In genomic region chr16:15631730-15632409, GRCh38 we compare ENCODE assay signal across 20 cellular contexts. TPM values are rescaled to one million over a fixed set of nuclear protein-coding genes. Genes with fewer than 3 reads are reported as not detected.
DNase-seq lines count a peak whose midpoint lies in the region; ATAC-seq and TF ChIP-seq lines count a peak whose summit lies in the region.
"Had no signal": no experiment of that assay in that cellular context is flagged by ENCODE, and none has a peak within 500 bp of the region (broad histone marks: within the 10 kb centered on the region; RNA-seq: fewer than 3 reads in every experiment).

No MANE protein-coding gene starts in this region.

- intact Hi-C loops in activated CD4-positive, alpha-beta T cell treated with anti-CD3 and anti-CD28 coated beads for 36 hours (cut with DNase I, micrococcal nuclease), result no loop called here
- intact Hi-C loops in activated CD4-positive, alpha-beta T cell treated with anti-CD3 and anti-CD28 coated beads, Interleukin-2, amount 10 ng/mL, durations not matched to agents 24 days and 14 days (cut with micrococcal nuclease), result no loop called here

- no peaks in the 10 kb centered on the region for H3K9me3 ChIP-seq in neutrophil
- H3K9me3 ChIP-seq: Caco-2, Peyer's patch had no signal

- no peak for DNase-seq in activated CD4-positive, alpha-beta T cell treated with anti-CD3 and anti-CD28 coated beads for 36 hours
- no peak for DNase-seq in activated CD4-positive, alpha-beta T cell treated with anti-CD3 and anti-CD28 coated beads, Interleukin-2, amount 10 ng/mL, durations not matched to agents 24 days and 14 days
- DNase-seq in DMS153 (lab: John Stamatoyannopoulos, UW) (no peak), SK-N-DZ (ENCODE audit: low spot score) (no peak)
- DNase-seq: C1 segment of cervical spinal cord, Caco-2, GM23248, KBM-7, NCI-H1092, NCI-H187, NCI-H2171 treated with DMSO at 0.1 percent for 48 hours, NCI-H510A, NCI-H82, Peyer's patch, Right ventricle myocardium superior had no signal

- no peaks in the 10 kb centered on the region for H3K9me3 Mint-ChIP-seq in activated CD4-positive, alpha-beta T cell treated with anti-CD3 and anti-CD28 coated beads for 36 hours (ENCODE audit: low read depth)
- peaks cover 3% of the 10 kb centered on the region for H3K9me3 Mint-ChIP-seq in activated CD4-positive, alpha-beta T cell treated with anti-CD3 and anti-CD28 coated beads, Interleukin-2, amount 10 ng/mL, durations not matched to agents 24 days and 14 days
- no peaks in the 10 kb centered on the region for H3K9me3 Mint-ChIP-seq in IgD-negative memory B cell
- H3K9me3 Mint-ChIP-seq in activated naive CD8-positive, alpha-beta T cell (ENCODE audit: low read depth), result no peaks in the 10 kb centered on the region

- H3K4me3 ChIP-seq in neutrophil (ENCODE audit: low read depth in 1 of 2, low read length in 1 of 2), result no peak overlapping the region
- H3K4me3 ChIP-seq: GM23248, Peyer's patch had no signal

- peaks cover 89% of the 10 kb centered on the region for H3K36me3 ChIP-seq in neutrophil

- no peaks in the 10 kb centered on the region for H3K27me3 Mint-ChIP-seq in activated CD4-positive, alpha-beta T cell treated with anti-CD3 and anti-CD28 coated beads for 36 hours
- H3K27me3 Mint-ChIP-seq in activated CD4-positive, alpha-beta T cell treated with anti-CD3 and anti-CD28 coated beads, Interleukin-2, amount 10 ng/mL, durations not matched to agents 24 days and 14 days, result no peaks in the 10 kb centered on the region
- H3K27me3 Mint-ChIP-seq in IgD-negative memory B cell, result no peaks in the 10 kb centered on the region
- no peaks in the 10 kb centered on the region for H3K27me3 Mint-ChIP-seq in activated naive CD8-positive, alpha-beta T cell

- no peak for TF ChIP-seq CTCF in neutrophil (IDR thresholded peaks at IDR 0.05)

- H3K4me1 Mint-ChIP-seq in activated CD4-positive, alpha-beta T cell treated with anti-CD3 and anti-CD28 coated beads for 36 hours, result peaks cover 29% of the 10 kb centered on the region
- peaks cover 27% of the 10 kb centered on the region for H3K4me1 Mint-ChIP-seq in activated CD4-positive, alpha-beta T cell treated with anti-CD3 and anti-CD28 coated beads, Interleukin-2, amount 10 ng/mL, durations not matched to agents 24 days and 14 days
- H3K4me1 Mint-ChIP-seq in IgD-negative memory B cell, result peaks cover 54 to 60% (median 59%) of the 10 kb centered on the region in 3 donors
- peaks cover 52% of the 10 kb centered on the region for H3K4me1 Mint-ChIP-seq in activated naive CD8-positive, alpha-beta T cell (ENCODE audit: low read depth)

- no peak for ATAC-seq in activated CD4-positive, alpha-beta T cell treated with anti-CD3 and anti-CD28 coated beads for 36 hours
- ATAC-seq in HG03045 (IDR thresholded peaks at IDR 0.05; ENCODE audit: unreplicated experiment), result no peak

- peaks cover 13 to 14% of the 10 kb centered on the region in 2 experiments for H3K4me1 ChIP-seq in neutrophil (ENCODE audit: control insufficient read depth in 1 of 2, insufficient read depth in 1 of 2, low read depth in 1 of 2, low read length in 1 of 2)

- H3K4me3 Mint-ChIP-seq in activated CD4-positive, alpha-beta T cell treated with anti-CD3 and anti-CD28 coated beads for 36 hours, result no peak overlapping the region
- no peak overlapping the region for H3K4me3 Mint-ChIP-seq in activated CD4-positive, alpha-beta T cell treated with anti-CD3 and anti-CD28 coated beads, Interleukin-2, amount 10 ng/mL, durations not matched to agents 24 days and 14 days
- peak overlapping the region; percentile 23 to 80 (median 53) for H3K4me3 Mint-ChIP-seq in IgD-negative memory B cell
- no peak overlapping the region for H3K4me3 Mint-ChIP-seq in activated naive CD8-positive, alpha-beta T cell

- no peaks in the 10 kb centered on the region for H3K27me3 ChIP-seq in neutrophil
- H3K27me3 ChIP-seq: Peyer's patch had no signal

- CTCF ChIA-PET in activated CD4-positive, alpha-beta T cell treated with anti-CD3 and anti-CD28 coated beads for 36 hours (lab: Charles Lee), result interaction anchor here (1.5 kb wide), 1 partner anchor 12 kb away, joined by 4 read pairs; no protein-coding TSS in a partner anchor

- H3K27ac ChIP-seq in neutrophil, result peak overlapping the region; percentile 55
- H3K27ac ChIP-seq: 22Rv1, GM23248, Peyer's patch had no signal

- peaks cover 63% of the 10 kb centered on the region for H3K36me3 Mint-ChIP-seq in activated CD4-positive, alpha-beta T cell treated with anti-CD3 and anti-CD28 coated beads for 36 hours (ENCODE audit: low read depth)
- peaks cover 65% of the 10 kb centered on the region for H3K36me3 Mint-ChIP-seq in activated CD4-positive, alpha-beta T cell treated with anti-CD3 and anti-CD28 coated beads, Interleukin-2, amount 10 ng/mL, durations not matched to agents 24 days and 14 days (ENCODE audit: low read depth)
- peaks cover 12% of the 10 kb centered on the region for H3K36me3 Mint-ChIP-seq in IgD-negative memory B cell
- H3K36me3 Mint-ChIP-seq in activated naive CD8-positive, alpha-beta T cell, result peaks cover 22% of the 10 kb centered on the region

- POLR2A ChIA-PET in activated CD4-positive, alpha-beta T cell treated with anti-CD3 and anti-CD28 coated beads for 36 hours (lab: Charles Lee), result no interaction called here

- H3K27ac Mint-ChIP-seq in activated CD4-positive, alpha-beta T cell treated with anti-CD3 and anti-CD28 coated beads for 36 hours, result peak overlapping the region; percentile 51
- H3K27ac Mint-ChIP-seq in activated CD4-positive, alpha-beta T cell treated with anti-CD3 and anti-CD28 coated beads, Interleukin-2, amount 10 ng/mL, durations not matched to agents 24 days and 14 days, result no peak overlapping the region
- H3K27ac Mint-ChIP-seq in IgD-negative memory B cell, result peak overlapping the region; percentile 76 to 90 (median 81)
- peak overlapping the region; percentile 25 for H3K27ac Mint-ChIP-seq in activated naive CD8-positive, alpha-beta T cell

RNA-seq across cellular contexts. Expression of gene MARF1, which starts 11.1 kb away (rescaled TPM):
- total RNA-seq in activated CD4-positive, alpha-beta T cell treated with anti-CD3 and anti-CD28 coated beads for 36 hours, result 10 to 100 TPM; 50.2 to 72.5 TPM
- 55.6 and 56.2 TPM in 2 replicates for total RNA-seq in activated CD4-positive, alpha-beta T cell treated with anti-CD3 and anti-CD28 coated beads, Interleukin-2, amount 10 ng/mL, durations not matched to agents 24 days and 14 days
- polyA plus RNA-seq in IgD-negative memory B cell, result 38.4 TPM
- polyA plus RNA-seq in SK-N-DZ (2014; cell fraction: cytosol; rRNA removed), result 8.9 and 9.2 TPM in 2 replicates
- polyA plus RNA-seq in SK-N-DZ (2014; cell fraction: nucleus; rRNA removed), result 11.3 and 23.9 TPM in 2 replicates

RNA-seq across cellular contexts. Expression of gene NDE1, which starts 18.2 kb away (rescaled TPM):
- 100 to 1,000 TPM; 107 to 117 TPM for total RNA-seq in activated CD4-positive, alpha-beta T cell treated with anti-CD3 and anti-CD28 coated beads for 36 hours
- 85.4 and 85.8 TPM in 2 replicates for total RNA-seq in activated CD4-positive, alpha-beta T cell treated with anti-CD3 and anti-CD28 coated beads, Interleukin-2, amount 10 ng/mL, durations not matched to agents 24 days and 14 days
- 79.2 TPM for polyA plus RNA-seq in IgD-negative memory B cell
- 45.1 and 58.2 TPM in 2 replicates for polyA plus RNA-seq in SK-N-DZ (2014; cell fraction: cytosol; rRNA removed)
- polyA plus RNA-seq in SK-N-DZ (2014; cell fraction: nucleus; rRNA removed), result 21.8 and 26.0 TPM in 2 replicates

Comparison
In these comparisons a context has a peak if more than half of its experiments do, and no peak if none do; other contexts are left out.
1. H3K4me3 Mint-ChIP-seq: peak in IgD-negative memory B cell (4 of 4); none in activated CD4-positive, alpha-beta T cell treated with anti-CD3 and anti-CD28 coated beads for 36 hours (single experiment), activated CD4-positive, alpha-beta T cell treated with anti-CD3 and anti-CD28 coated beads, Interleukin-2, amount 10 ng/mL, durations not matched to agents 24 days and 14 days (single experiment) and activated naive CD8-positive, alpha-beta T cell (single experiment).